ENCODE assay signal across 11 cellular contexts in the genomic region with DNA sequence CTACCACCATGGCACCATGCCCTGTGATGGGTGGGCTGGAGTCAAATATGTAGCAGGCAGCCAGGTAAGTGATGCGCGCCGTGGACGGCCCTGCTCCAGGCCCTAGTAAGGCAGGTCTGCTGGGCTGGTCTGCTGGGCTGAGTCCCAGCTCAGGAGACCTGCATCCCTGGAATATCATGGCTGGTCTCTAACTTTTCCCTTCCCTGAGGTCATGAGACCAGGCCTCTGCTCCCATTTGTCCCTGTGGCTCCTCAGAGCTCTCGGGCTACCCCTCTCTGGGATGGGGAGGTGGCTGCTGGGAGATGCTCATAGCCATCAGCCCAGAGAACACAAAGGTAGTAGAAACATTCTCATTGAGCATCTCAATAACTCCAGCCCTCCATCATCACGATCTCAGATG. TPM values are rescaled to one million over a fixed set of nuclear protein-coding genes. Genes with fewer than 3 reads are reported as not detected.
"Had no signal": no experiment of that assay in that cellular context is flagged by ENCODE, and none has a peak within 500 bp of the region (broad histone marks: within the 10 kb centered on the region; RNA-seq: fewer than 3 reads in every experiment).

No MANE protein-coding gene starts in this region.

- H3K4me3 Mint-ChIP-seq: GM23338, H9, HFFc6 had no signal

- H3K27ac ChIP-seq: GM23248 had no signal

- ATAC-seq: GM23338, HCT116 had no signal

- H3K27ac Mint-ChIP-seq: GM23338, H9, HFFc6 had no signal

- H3K36me3 ChIP-seq: HAP-1 had no signal

- H3K9me3 Mint-ChIP-seq: GM23338, H9, HFFc6 had no signal

- H3K9me3 ChIP-seq: HAP-1 had no signal

- H3K4me3 ChIP-seq: GM23248, GM23338, HAP-1 had no signal

- H3K4me1 ChIP-seq: HAP-1 had no signal

- DNase-seq: GM23248, GOT3, H7, H9, HCEC 1CT, HFFc6 had no signal

- FAIRE-seq: H1, H54 had no signal

RNA-seq across cellular contexts. Expression of gene KCNA5, which starts 19.8 kb away (rescaled TPM):
- total RNA-seq: GM23248, HFFc6 had no signal
- polyA plus RNA-seq: GM23248 had no signal
